Comparison of ENCODE assay signal across 21 cellular contexts in the genomic region with DNA sequence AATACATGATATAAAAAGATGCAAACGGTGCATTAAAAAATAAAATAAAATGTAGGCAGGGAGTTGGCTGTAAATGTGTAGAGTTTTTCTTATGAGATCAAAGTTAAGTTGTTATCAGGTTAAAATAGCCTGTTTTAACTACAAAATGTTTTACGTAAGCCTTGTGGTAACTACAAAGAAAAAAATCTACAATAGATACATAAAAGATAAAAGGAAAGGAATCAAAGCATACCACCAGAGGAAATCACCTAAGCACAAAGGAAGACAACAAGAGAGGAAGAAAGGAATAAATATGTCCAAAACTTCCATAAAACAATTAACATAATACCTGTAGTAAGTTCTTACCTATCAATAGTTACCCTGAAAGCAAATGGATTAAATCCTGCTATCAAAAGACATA. TPM values are rescaled to one million over a fixed set of nuclear protein-coding genes. Genes with fewer than 3 reads are reported as not detected.
DNase-seq lines count a peak whose midpoint lies in the region; ATAC-seq and TF ChIP-seq lines count a peak whose summit lies in the region.
"Had no signal": no experiment of that assay in that cellular context is flagged by ENCODE, and none has a peak within 500 bp of the region (broad histone marks: within the 10 kb centered on the region; RNA-seq: fewer than 3 reads in every experiment).

No MANE protein-coding gene starts in this region.

- DNase-seq in activated CD4-positive, alpha-beta T cell treated with anti-CD3 and anti-CD28 coated beads for 36 hours: no peak
- no peak for DNase-seq in activated CD4-positive, alpha-beta T cell treated with anti-CD3 and anti-CD28 coated beads for 4 hours
- no peak for DNase-seq in activated naive CD4-positive, alpha-beta T cell treated with anti-CD3 and anti-CD28 coated beads, Interleukin-2, amount 50 U/mL, for 72 hours (ENCODE audit: low spot score in 2 of 2)
- DNase-seq in naive thymus-derived CD4-positive, alpha-beta T cell: peak in 6 of 9 donors; percentile 40 to 79 (median 68)
- DNase-seq in mucosa of descending colon: no peak
- DNase-seq: DMS53, EL, GOT3, MM.1S, NCI-H1092, NCI-H1436 treated with DMSO at 0.1 percent for 48 hours, NCI-H2029, NCI-H2171, NCI-H526, PC-9 had no signal

- H3K4me1 Mint-ChIP-seq in activated CD4-positive, alpha-beta T cell treated with anti-CD3 and anti-CD28 coated beads for 36 hours: peaks cover 45% of the 10 kb centered on the region
- peaks cover 67% of the 10 kb centered on the region for H3K4me1 Mint-ChIP-seq in activated naive CD4-positive, alpha-beta T cell treated with anti-CD3 and anti-CD28 coated beads, Interleukin-2, amount 50 U/mL, for 24 hours
- H3K4me1 Mint-ChIP-seq in activated naive CD8-positive, alpha-beta T cell (ENCODE audit: low read depth): peaks cover 80% of the 10 kb centered on the region
- H3K4me1 Mint-ChIP-seq in naive thymus-derived CD4-positive, alpha-beta T cell: peaks cover 7 to 78% (median 35%) of the 10 kb centered on the region in 7 donors
- H3K4me1 Mint-ChIP-seq in stimulated activated memory B cell treated with anti-CD40 and anti-IgM and Interleukin-4, amounts not matched to agents 10 μg/mL and 1 μg/mL and 100 μg/mL, for 72 hours: no peaks in the 10 kb centered on the region
- H3K4me1 Mint-ChIP-seq: B cell had no signal

- no peak for ATAC-seq in activated CD4-positive, alpha-beta T cell treated with anti-CD3 and anti-CD28 coated beads for 36 hours
- ATAC-seq in activated naive CD4-positive, alpha-beta T cell treated with anti-CD3 and anti-CD28 coated beads, Interleukin-2, amount 50 U/mL, for 72 hours: no peak
- ATAC-seq in naive thymus-derived CD4-positive, alpha-beta T cell: peak; percentile 89
- ATAC-seq in mucosa of descending colon: no peak
- ATAC-seq in stimulated activated memory B cell treated with anti-CD40 and anti-IgM and Interleukin-4, amounts not matched to agents 10 μg/mL and 1 μg/mL and 100 μg/mL, for 72 hours: no peak
- ATAC-seq: HCT116 had no signal

- no peaks in the 10 kb centered on the region for H3K36me3 ChIP-seq in naive thymus-derived CD4-positive, alpha-beta T cell (ENCODE audit: control insufficient read depth in 2 of 3, insufficient read depth in 3 of 3, low read length in 3 of 3)
- H3K36me3 ChIP-seq in mucosa of descending colon (ENCODE audit: low read depth): no peaks in the 10 kb centered on the region

- no peaks in the 10 kb centered on the region for H3K27me3 ChIP-seq in naive thymus-derived CD4-positive, alpha-beta T cell (ENCODE audit: control insufficient read depth in 2 of 2, insufficient read depth in 2 of 2, low read length in 2 of 2)

- no peak overlapping the region for H3K4me3 ChIP-seq in naive thymus-derived CD4-positive, alpha-beta T cell (ENCODE audit: low read length)
- H3K4me3 ChIP-seq in mucosa of descending colon: no peak overlapping the region
- H3K4me3 ChIP-seq: PC-9 had no signal

- peaks cover 24% of the 10 kb centered on the region for H3K9me3 Mint-ChIP-seq in activated CD4-positive, alpha-beta T cell treated with anti-CD3 and anti-CD28 coated beads for 36 hours (ENCODE audit: low read depth)
- peaks cover 21% of the 10 kb centered on the region for H3K9me3 Mint-ChIP-seq in activated naive CD4-positive, alpha-beta T cell treated with anti-CD3 and anti-CD28 coated beads, Interleukin-2, amount 50 U/mL, for 24 hours
- H3K9me3 Mint-ChIP-seq in activated naive CD4-positive, alpha-beta T cell treated with anti-CD3 and anti-CD28 coated beads, Interleukin-2, amount 50 U/mL, for 72 hours: peaks cover 9 to 21% of the 10 kb centered on the region in 2 donors
- H3K9me3 Mint-ChIP-seq in activated naive CD8-positive, alpha-beta T cell (ENCODE audit: low read depth): peaks cover 30% of the 10 kb centered on the region
- H3K9me3 Mint-ChIP-seq in naive thymus-derived CD4-positive, alpha-beta T cell: peaks cover 3 to 74% (median 34%) of the 10 kb centered on the region in 11 donors
- peaks cover 21% of the 10 kb centered on the region for H3K9me3 Mint-ChIP-seq in stimulated activated memory B cell treated with anti-CD40 and anti-IgM and Interleukin-4, amounts not matched to agents 10 μg/mL and 1 μg/mL and 100 μg/mL, for 72 hours

- H3K27ac Mint-ChIP-seq in activated CD4-positive, alpha-beta T cell treated with anti-CD3 and anti-CD28 coated beads for 36 hours: peak overlapping the region; percentile 9
- peak overlapping the region; percentile 79 for H3K27ac Mint-ChIP-seq in activated naive CD4-positive, alpha-beta T cell treated with anti-CD3 and anti-CD28 coated beads, Interleukin-2, amount 50 U/mL, for 24 hours
- H3K27ac Mint-ChIP-seq in activated naive CD4-positive, alpha-beta T cell treated with anti-CD3 and anti-CD28 coated beads, Interleukin-2, amount 50 U/mL, for 72 hours: no peak overlapping the region
- peak overlapping the region; percentile 91 for H3K27ac Mint-ChIP-seq in activated naive CD8-positive, alpha-beta T cell
- H3K27ac Mint-ChIP-seq in naive thymus-derived CD4-positive, alpha-beta T cell: peak overlapping the region; percentile 3 to 98 (median 76)
- H3K27ac Mint-ChIP-seq in stimulated activated memory B cell treated with anti-CD40 and anti-IgM and Interleukin-4, amounts not matched to agents 10 μg/mL and 1 μg/mL and 100 μg/mL, for 72 hours: no peak overlapping the region
- H3K27ac Mint-ChIP-seq: B cell had no signal

- H3K4me3 Mint-ChIP-seq in activated CD4-positive, alpha-beta T cell treated with anti-CD3 and anti-CD28 coated beads for 36 hours: no peak overlapping the region
- peak overlapping the region; percentile 6 for H3K4me3 Mint-ChIP-seq in activated naive CD4-positive, alpha-beta T cell treated with anti-CD3 and anti-CD28 coated beads, Interleukin-2, amount 50 U/mL, for 24 hours
- H3K4me3 Mint-ChIP-seq in activated naive CD8-positive, alpha-beta T cell: peak overlapping the region; percentile 67
- peak overlapping the region in 9 of 10 donors; percentile 2 to 62 (median 50) for H3K4me3 Mint-ChIP-seq in naive thymus-derived CD4-positive, alpha-beta T cell
- H3K4me3 Mint-ChIP-seq in stimulated activated memory B cell treated with anti-CD40 and anti-IgM and Interleukin-4, amounts not matched to agents 10 μg/mL and 1 μg/mL and 100 μg/mL, for 72 hours: no peak overlapping the region
- H3K4me3 Mint-ChIP-seq: B cell had no signal

- peaks cover 7 to 34% of the 10 kb centered on the region in 2 donors for H3K4me1 ChIP-seq in naive thymus-derived CD4-positive, alpha-beta T cell (ENCODE audit: control insufficient read depth in 2 of 2, insufficient read depth in 2 of 2, low read length in 2 of 2)
- no peaks in the 10 kb centered on the region for H3K4me1 ChIP-seq in mucosa of descending colon (ENCODE audit: low read depth)

- no peaks in the 10 kb centered on the region for H3K27me3 Mint-ChIP-seq in activated CD4-positive, alpha-beta T cell treated with anti-CD3 and anti-CD28 coated beads for 36 hours
- H3K27me3 Mint-ChIP-seq in activated naive CD4-positive, alpha-beta T cell treated with anti-CD3 and anti-CD28 coated beads, Interleukin-2, amount 50 U/mL, for 24 hours: no peaks in the 10 kb centered on the region
- H3K27me3 Mint-ChIP-seq in activated naive CD8-positive, alpha-beta T cell: no peaks in the 10 kb centered on the region
- H3K27me3 Mint-ChIP-seq in naive thymus-derived CD4-positive, alpha-beta T cell: no peaks in the 10 kb centered on the region
- peaks cover 32% of the 10 kb centered on the region for H3K27me3 Mint-ChIP-seq in stimulated activated memory B cell treated with anti-CD40 and anti-IgM and Interleukin-4, amounts not matched to agents 10 μg/mL and 1 μg/mL and 100 μg/mL, for 72 hours

- no peak overlapping the region for H3K27ac ChIP-seq in naive thymus-derived CD4-positive, alpha-beta T cell (ENCODE audit: low read depth, low read length)
- H3K27ac ChIP-seq: PC-9 had no signal

- intact Hi-C loops in activated CD4-positive, alpha-beta T cell treated with anti-CD3 and anti-CD28 coated beads for 36 hours (cut with DNase I, micrococcal nuclease): no loop called here
- intact Hi-C loops in naive thymus-derived CD4-positive, alpha-beta T cell (cut with micrococcal nuclease): loop anchor here (1.0 kb wide), 2 partner anchors 10 to 16 kb away; no protein-coding TSS in a partner anchor
- intact Hi-C loops in mucosa of descending colon (cut with DNase I, micrococcal nuclease): no loop called here

- peaks cover 40% of the 10 kb centered on the region for H3K36me3 Mint-ChIP-seq in activated CD4-positive, alpha-beta T cell treated with anti-CD3 and anti-CD28 coated beads for 36 hours (ENCODE audit: low read depth)
- H3K36me3 Mint-ChIP-seq in activated naive CD4-positive, alpha-beta T cell treated with anti-CD3 and anti-CD28 coated beads, Interleukin-2, amount 50 U/mL, for 24 hours: peaks cover 44% of the 10 kb centered on the region
- H3K36me3 Mint-ChIP-seq in activated naive CD4-positive, alpha-beta T cell treated with anti-CD3 and anti-CD28 coated beads, Interleukin-2, amount 50 U/mL, for 72 hours: peaks cover 25 to 55% of the 10 kb centered on the region in 2 donors
- peaks cover 46% of the 10 kb centered on the region for H3K36me3 Mint-ChIP-seq in activated naive CD8-positive, alpha-beta T cell
- peaks cover 12 to 67% (median 54%) of the 10 kb centered on the region in 5 donors for H3K36me3 Mint-ChIP-seq in naive thymus-derived CD4-positive, alpha-beta T cell
- H3K36me3 Mint-ChIP-seq in stimulated activated memory B cell treated with anti-CD40 and anti-IgM and Interleukin-4, amounts not matched to agents 10 μg/mL and 1 μg/mL and 100 μg/mL, for 72 hours: peaks cover 5% of the 10 kb centered on the region

- CTCF ChIA-PET in activated CD4-positive, alpha-beta T cell treated with anti-CD3 and anti-CD28 coated beads for 36 hours (lab: Charles Lee): interaction anchor here (8.3 kb wide), 1 partner anchor 13 kb away, joined by 50 read pairs; the partner anchor contains the start of gene NELL2
- CTCF ChIA-PET in naive thymus-derived CD4-positive, alpha-beta T cell (lab: Charles Lee): interaction anchor here (0.8 to 1.3 kb wide), 3 partner anchors 10 to 52 kb away, joined by 3 to 5 read pairs (median 5); partner anchors contain the start of gene NELL2

- no peak for TF ChIP-seq CTCF in mucosa of descending colon (IDR thresholded peaks at IDR 0.05)

- peaks cover 0 to 10% (median 0%) of the 10 kb centered on the region in 3 experiments for H3K9me3 ChIP-seq in naive thymus-derived CD4-positive, alpha-beta T cell (ENCODE audit: control insufficient read depth in 2 of 3, low read length in 3 of 3)
- H3K9me3 ChIP-seq in mucosa of descending colon: no peaks in the 10 kb centered on the region

- POLR2A ChIA-PET in activated CD4-positive, alpha-beta T cell treated with anti-CD3 and anti-CD28 coated beads for 36 hours (lab: Charles Lee): no interaction called here
- POLR2A ChIA-PET in naive thymus-derived CD4-positive, alpha-beta T cell (lab: Charles Lee): interaction anchor here (0.6 to 3.5 kb wide), 13 partner anchors 10 to 52 kb away, joined by 3 to 21 read pairs (median 3); partner anchors contain the start of gene NELL2

RNA-seq across cellular contexts. Expression of gene NELL2, which starts 12.2 kb away (rescaled TPM):
- total RNA-seq in activated CD4-positive, alpha-beta T cell treated with anti-CD3 and anti-CD28 coated beads for 36 hours: 10 to 100 TPM; 28.4 to 35.8 TPM
- 10 to 100 TPM; 47.5 to 82.3 TPM for total RNA-seq in activated naive CD4-positive, alpha-beta T cell treated with anti-CD3 and anti-CD28 coated beads, Interleukin-2, amount 50 U/mL, for 72 hours
- 100 to 1,000 TPM in 4 of 5 experiments, 10 to 100 TPM in 1; 60.9 to 414 (median 228) TPM for total RNA-seq in naive thymus-derived CD4-positive, alpha-beta T cell
- 100 to 1,000 TPM; 152 to 252 TPM for polyA plus RNA-seq in naive thymus-derived CD4-positive, alpha-beta T cell
- total RNA-seq in mucosa of descending colon: 1 to 10 TPM; 2.4 to 7.4 (median 5.8) TPM
- total RNA-seq: B cell, LHCN-M2 had no signal

Comparison
In these comparisons a context has a peak if more than half of its experiments do, and no peak if none do; other contexts are left out.
1. H3K27ac Mint-ChIP-seq: peak in activated CD4-positive, alpha-beta T cell treated with anti-CD3 and anti-CD28 coated beads for 36 hours (single experiment), activated naive CD4-positive, alpha-beta T cell treated with anti-CD3 and anti-CD28 coated beads, Interleukin-2, amount 50 U/mL, for 24 hours (single experiment), activated naive CD8-positive, alpha-beta T cell (single experiment) and naive thymus-derived CD4-positive, alpha-beta T cell (9 of 9); none in activated naive CD4-positive, alpha-beta T cell treated with anti-CD3 and anti-CD28 coated beads, Interleukin-2, amount 50 U/mL, for 72 hours (0 of 2) and stimulated activated memory B cell treated with anti-CD40 and anti-IgM and Interleukin-4, amounts not matched to agents 10 μg/mL and 1 μg/mL and 100 μg/mL, for 72 hours (single experiment).
2. DNase-seq: peak in naive thymus-derived CD4-positive, alpha-beta T cell (6 of 9); none in activated CD4-positive, alpha-beta T cell treated with anti-CD3 and anti-CD28 coated beads for 36 hours (single experiment), activated CD4-positive, alpha-beta T cell treated with anti-CD3 and anti-CD28 coated beads for 4 hours (0 of 2), activated naive CD4-positive, alpha-beta T cell treated with anti-CD3 and anti-CD28 coated beads, Interleukin-2, amount 50 U/mL, for 72 hours (0 of 2) and mucosa of descending colon (0 of 3).
3. H3K4me3 Mint-ChIP-seq: peak in activated naive CD4-positive, alpha-beta T cell treated with anti-CD3 and anti-CD28 coated beads, Interleukin-2, amount 50 U/mL, for 24 hours (single experiment), activated naive CD8-positive, alpha-beta T cell (single experiment) and naive thymus-derived CD4-positive, alpha-beta T cell (9 of 10); none in activated CD4-positive, alpha-beta T cell treated with anti-CD3 and anti-CD28 coated beads for 36 hours (single experiment) and stimulated activated memory B cell treated with anti-CD40 and anti-IgM and Interleukin-4, amounts not matched to agents 10 μg/mL and 1 μg/mL and 100 μg/mL, for 72 hours (single experiment).
4. intact Hi-C loops: an anchor here in naive thymus-derived CD4-positive, alpha-beta T cell (1.0 kb wide); none called in activated CD4-positive, alpha-beta T cell treated with anti-CD3 and anti-CD28 coated beads for 36 hours and mucosa of descending colon.